16 cellular contexts compared by ENCODE assay signal in genomic region chr1:192811594-192812239, GRCh38. TPM values are rescaled to one million over a fixed set of nuclear protein-coding genes. Genes with fewer than 3 reads are reported as not detected.
DNase-seq lines count a peak whose midpoint lies in the region; ATAC-seq, FAIRE-seq and TF ChIP-seq lines count a peak whose summit lies in the region.
"Had no signal": no experiment of that assay in that cellular context is flagged by ENCODE, and none has a peak within 500 bp of the region (broad histone marks: within the 10 kb centered on the region; RNA-seq: fewer than 3 reads in every experiment).

No MANE protein-coding gene starts in this region.

- FAIRE-seq in D721Med (lab: Jason Lieb, UNC), result peak; percentile 41

- H3K4me3 ChIP-seq in astrocyte of the spinal cord (ENCODE audit: low read depth, low read length) (peak overlapping the region; percentile 98), hepatocyte (no peak overlapping the region), stomach smooth muscle (ENCODE audit: low read length in 2 of 2) (peak overlapping the region; percentile 98 to 99)

- H2AFZ ChIP-seq in hepatocyte, result no peak overlapping the region

- 82% methylated on average over 6 of the region's 6 CpGs for WGBS in hepatocyte (ENCODE audit: low lambda C conversion rate, missing lambda C conversion rate)

- H3K79me2 ChIP-seq in hepatocyte, result peaks cover 20% of the 10 kb centered on the region

- H3K9me3 ChIP-seq in hepatocyte (ENCODE audit: low read depth) (no peaks in the 10 kb centered on the region), stomach smooth muscle (ENCODE audit: control insufficient read depth in 2 of 2, low read length in 2 of 2) (no peaks in the 10 kb centered on the region)
- H3K9me3 ChIP-seq: heart left ventricle had no signal

- in situ Hi-C loops in astrocyte of the spinal cord (cut with HindIII; ENCODE audit: low sequenced_read_pairs), result no loop called here

- DNase-seq in D721Med (ENCODE audit: insufficient read length, low spot score), result no peak
- no peak for DNase-seq in astrocyte of the spinal cord (ENCODE audit: low read depth, low spot score)
- DNase-seq in hepatocyte (ENCODE audit: low spot score), result no peak
- no peak for DNase-seq in GOT3 (lab: John Stamatoyannopoulos, UW)
- DNase-seq: activated CD4-positive, alpha-beta T cell treated with anti-CD3 and anti-CD28 coated beads, Interleukin-2, amount 50 U/mL, for 48 hours; effector memory CD4-positive, alpha-beta T cell; EL; heart left ventricle; NCI-H2171; Right ventricle myocardium superior; T-helper 9 cell had no signal

- H3K9me2 ChIP-seq in hepatocyte (replicated peaks; ENCODE audit: insufficient read depth), result no peaks in the 10 kb centered on the region

- H3K27me3 ChIP-seq in hepatocyte, result no peaks in the 10 kb centered on the region
- no peaks in the 10 kb centered on the region for H3K27me3 ChIP-seq in stomach smooth muscle (ENCODE audit: control insufficient read depth in 1 of 2, insufficient read depth in 2 of 2, low read length in 2 of 2)
- H3K27me3 ChIP-seq: heart left ventricle had no signal

- TF ChIP-seq CTCF in D721Med (IDR thresholded peaks at IDR 0.05; ENCODE audit: insufficient read depth, missing control alignments) (no peak), astrocyte of the spinal cord (IDR thresholded peaks at IDR 0.05; ENCODE audit: low read depth, low read length) (no peak), hepatocyte (IDR thresholded peaks at IDR 0.05; ENCODE audit: poor library complexity) (no peak)

- peaks cover 10% of the 10 kb centered on the region for H3K36me3 ChIP-seq in hepatocyte (replicated peaks; ENCODE audit: insufficient read depth, low read depth)
- H3K36me3 ChIP-seq in stomach smooth muscle (ENCODE audit: control insufficient read depth in 2 of 2, insufficient read depth in 2 of 2, low read length in 2 of 2), result peaks cover 12 to 25% of the 10 kb centered on the region in 2 donors

- no peak for ATAC-seq in GM18511 (IDR thresholded peaks at IDR 0.05; ENCODE audit: unreplicated experiment)
- ATAC-seq in HG03025 (IDR thresholded peaks at IDR 0.05; ENCODE audit: low FRiP score, unreplicated experiment), result no peak
- no peak for ATAC-seq in GM18909 (IDR thresholded peaks at IDR 0.05; ENCODE audit: poor library complexity, unreplicated experiment)
- ATAC-seq: heart left ventricle had no signal

- peak overlapping the region; percentile 86 for H3K27ac ChIP-seq in hepatocyte
- no peak overlapping the region for H3K27ac ChIP-seq in stomach smooth muscle (ENCODE audit: low read length)
- H3K27ac ChIP-seq: C4-2B had no signal

- peak overlapping the region; percentile 87 for H3K4me2 ChIP-seq in hepatocyte

- H3K9ac ChIP-seq in stomach smooth muscle (ENCODE audit: low read length in 2 of 2), result peak overlapping the region; percentile 30 to 95

- peaks cover 15% of the 10 kb centered on the region for H3K4me1 ChIP-seq in hepatocyte (ENCODE audit: insufficient read depth)
- H3K4me1 ChIP-seq in stomach smooth muscle (ENCODE audit: control insufficient read depth, insufficient read depth, low read length), result no peaks in the 10 kb centered on the region

- peaks cover 14% of the 10 kb centered on the region for H4K20me1 ChIP-seq in hepatocyte (ENCODE audit: insufficient read depth, poor library complexity, severe bottlenecking)

RNA-seq across cellular contexts. Expression of gene RGS2, which starts 2.9 kb away (rescaled TPM):
- total RNA-seq in hepatocyte, result 168 and 196 TPM in 2 replicates
- polyA plus RNA-seq in hepatocyte, result 263 and 283 TPM in 2 replicates
